In the genomic region with DNA sequence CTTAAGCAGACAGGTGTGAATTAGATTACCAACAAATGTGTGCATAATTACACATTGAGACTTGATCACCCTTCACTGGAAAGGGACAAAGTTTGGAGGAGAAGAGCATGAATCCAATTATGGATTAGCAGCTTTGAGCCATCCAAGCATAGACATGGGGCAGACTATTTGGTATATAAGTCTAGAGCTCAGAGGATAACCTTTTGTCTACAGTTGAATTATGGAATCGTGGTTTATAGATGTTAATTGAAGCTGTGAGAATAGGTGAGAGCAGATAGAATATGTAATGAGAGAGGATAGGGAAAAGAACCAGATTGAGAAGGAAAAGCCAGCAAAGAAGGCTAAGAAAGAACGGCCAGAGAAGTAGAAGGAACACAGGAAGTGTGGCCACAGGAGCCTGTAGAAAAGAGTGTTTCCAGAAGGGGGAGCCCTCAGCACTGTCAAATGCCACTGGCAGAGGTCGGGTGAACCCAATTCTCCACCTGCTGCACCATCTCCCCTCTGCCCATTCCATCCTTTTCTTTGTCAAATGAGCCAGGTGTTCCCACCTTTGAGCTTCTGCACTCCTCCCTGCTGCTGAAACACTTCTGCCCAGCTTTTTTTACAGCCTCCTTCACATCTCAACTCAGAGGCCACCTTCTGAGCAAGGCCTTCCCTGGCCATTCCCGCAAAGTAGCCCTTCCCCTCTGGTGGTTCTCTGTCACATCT, we compare ENCODE assay signal across 1 cellular context.
TF ChIP-seq lines count a peak whose summit lies in the region.

No MANE protein-coding gene starts in this region.

TF ChIP-seq in HepG2, 621 proteins besides CTCF, POLR2A, EP300 and RAD21 (continued from another document and continues in another):
- TF ChIP-seq, protein P1, sequence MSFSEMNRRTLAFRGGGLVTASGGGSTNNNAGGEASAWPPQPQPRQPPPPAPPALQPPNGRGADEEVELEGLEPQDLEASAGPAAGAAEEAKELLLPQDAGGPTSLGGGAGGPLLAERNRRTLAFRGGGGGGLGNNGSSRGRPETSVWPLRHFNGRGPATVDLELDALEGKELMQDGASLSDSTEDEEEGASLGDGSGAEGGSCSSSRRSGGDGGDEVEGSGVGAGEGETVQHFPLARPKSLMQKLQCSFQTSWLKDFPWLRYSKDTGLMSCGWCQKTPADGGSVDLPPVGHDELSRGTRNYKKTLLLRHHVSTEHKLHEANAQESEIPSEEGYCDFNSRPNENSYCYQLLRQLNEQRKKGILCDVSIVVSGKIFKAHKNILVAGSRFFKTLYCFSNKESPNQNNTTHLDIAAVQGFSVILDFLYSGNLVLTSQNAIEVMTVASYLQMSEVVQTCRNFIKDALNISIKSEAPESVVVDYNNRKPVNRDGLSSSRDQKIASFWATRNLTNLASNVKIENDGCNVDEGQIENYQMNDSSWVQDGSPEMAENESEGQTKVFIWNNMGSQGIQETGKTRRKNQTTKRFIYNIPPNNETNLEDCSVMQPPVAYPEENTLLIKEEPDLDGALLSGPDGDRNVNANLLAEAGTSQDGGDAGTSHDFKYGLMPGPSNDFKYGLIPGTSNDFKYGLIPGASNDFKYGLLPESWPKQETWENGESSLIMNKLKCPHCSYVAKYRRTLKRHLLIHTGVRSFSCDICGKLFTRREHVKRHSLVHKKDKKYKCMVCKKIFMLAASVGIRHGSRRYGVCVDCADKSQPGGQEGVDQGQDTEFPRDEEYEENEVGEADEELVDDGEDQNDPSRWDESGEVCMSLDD (CRISPR knock-in tag; IDR thresholded peaks at IDR 0.05; ENCODE audit: borderline replicate concordance) = no peak
- TF ChIP-seq RFX1 (IDR thresholded peaks at IDR 0.05) (no peak), ZNF713 (CRISPR knock-in tag; IDR thresholded peaks at IDR 0.05) (0 out of 2 replicates have a peak, but pooled peaks have one; percentile 51), AKAP8 (CRISPR knock-in tag; IDR thresholded peaks at IDR 0.05) (no peak), ZNF749 (CRISPR knock-in tag; IDR thresholded peaks at IDR 0.05; ENCODE audit: borderline replicate concordance) (no peak), U2AF2 (IDR thresholded peaks at IDR 0.05; ENCODE audit: low read depth, low read length) (no peak), JUN (CRISPR knock-in tag; IDR thresholded peaks at IDR 0.05) (no peak), SNAPC2 (CRISPR knock-in tag; IDR thresholded peaks at IDR 0.05) (0 out of 2 replicates have a peak, but pooled peaks have one; percentile 43), ZNF17 (CRISPR knock-in tag; IDR thresholded peaks at IDR 0.05) (no peak), ELF3 (CRISPR knock-in tag; IDR thresholded peaks at IDR 0.05) (peak; percentile 22; the same call in 1 of the 2 replicates), RBM22 (optimal IDR thresholded peaks at IDR 0.05; ENCODE audit: low read length) (no peak), ZFAT (CRISPR knock-in tag; conservative IDR thresholded peaks at IDR 0.05) (no peak), GFI1 (CRISPR knock-in tag; IDR thresholded peaks at IDR 0.05; ENCODE audit: borderline replicate concordance) (no peak), ZNF577 (CRISPR knock-in tag; IDR thresholded peaks at IDR 0.05; ENCODE audit: borderline replicate concordance, low read depth) (0 out of 2 replicates have a peak, but pooled peaks have one; percentile 59), TMF1 (CRISPR knock-in tag; IDR thresholded peaks at IDR 0.05; ENCODE audit: low read depth) (0 out of 2 replicates have a peak, but pooled peaks have one; percentile 38), XRCC5 (optimal IDR thresholded peaks at IDR 0.05; ENCODE audit: low read length) (peak; percentile 89), ZNF747 (CRISPR knock-in tag; IDR thresholded peaks at IDR 0.05; ENCODE audit: borderline replicate concordance) (no peak), ZNF670 (CRISPR knock-in tag; IDR thresholded peaks at IDR 0.05; ENCODE audit: borderline replicate concordance) (no peak), HOXD1 (CRISPR knock-in tag; IDR thresholded peaks at IDR 0.05) (no peak), FOSL2 (CRISPR knock-in tag; IDR thresholded peaks at IDR 0.05) (0 out of 2 replicates have a peak, but pooled peaks have one; percentile 16), MATR3 (CRISPR knock-in tag; IDR thresholded peaks at IDR 0.05) (no peak), ZNF891 (CRISPR knock-in tag; IDR thresholded peaks at IDR 0.05) (no peak), SETDB1 (CRISPR knock-in tag; IDR thresholded peaks at IDR 0.05; ENCODE audit: borderline replicate concordance) (no peak), FOXP1 (IDR thresholded peaks at IDR 0.05) (no peak), FOXP1 (CRISPR knock-in tag; IDR thresholded peaks at IDR 0.05) (no peak), MED1 (CRISPR knock-in tag; IDR thresholded peaks at IDR 0.05) (peak; percentile 54), CREB1 (IDR thresholded peaks at IDR 0.05) (no peak), CREB1 (CRISPR knock-in tag; IDR thresholded peaks at IDR 0.05) (no peak), ESRRA (CRISPR knock-in tag; IDR thresholded peaks at IDR 0.05; ENCODE audit: low read depth) (no peak), KDM5B (CRISPR knock-in tag; IDR thresholded peaks at IDR 0.05; ENCODE audit: borderline replicate concordance) (no peak), ZFX (CRISPR knock-in tag; IDR thresholded peaks at IDR 0.05; ENCODE audit: low read depth) (peak; percentile 23; the same call in 1 of the 2 replicates), SALL1 (CRISPR knock-in tag; IDR thresholded peaks at IDR 0.05) (peak; percentile 43; the same call in 1 of the 2 replicates), ZNF318 (CRISPR knock-in tag; IDR thresholded peaks at IDR 0.05) (no peak), ZC3H13 (CRISPR knock-in tag; IDR thresholded peaks at IDR 0.05) (no peak), MAF1 (CRISPR knock-in tag; IDR thresholded peaks at IDR 0.05; ENCODE audit: borderline replicate concordance) (0 out of 2 replicates have a peak, but pooled peaks have one; percentile 43), GATAD1 (CRISPR knock-in tag; IDR thresholded peaks at IDR 0.05) (0 out of 2 replicates have a peak, but pooled peaks have one; percentile 40), ZKSCAN8 (CRISPR knock-in tag; IDR thresholded peaks at IDR 0.05; ENCODE audit: borderline replicate concordance) (no peak), ZC3H4 (CRISPR knock-in tag; IDR thresholded peaks at IDR 0.05; ENCODE audit: borderline replicate concordance) (no peak), ZSCAN5A (CRISPR knock-in tag; IDR thresholded peaks at IDR 0.05; ENCODE audit: borderline replicate concordance) (0 out of 2 replicates have a peak, but pooled peaks have one; percentile 27), NR2F6 (IDR thresholded peaks at IDR 0.05) (no peak), NR2F6 (CRISPR knock-in tag; IDR thresholded peaks at IDR 0.05) (0 out of 2 replicates have a peak, but pooled peaks have one; percentile 9)
- TF ChIP-seq, protein P2, sequence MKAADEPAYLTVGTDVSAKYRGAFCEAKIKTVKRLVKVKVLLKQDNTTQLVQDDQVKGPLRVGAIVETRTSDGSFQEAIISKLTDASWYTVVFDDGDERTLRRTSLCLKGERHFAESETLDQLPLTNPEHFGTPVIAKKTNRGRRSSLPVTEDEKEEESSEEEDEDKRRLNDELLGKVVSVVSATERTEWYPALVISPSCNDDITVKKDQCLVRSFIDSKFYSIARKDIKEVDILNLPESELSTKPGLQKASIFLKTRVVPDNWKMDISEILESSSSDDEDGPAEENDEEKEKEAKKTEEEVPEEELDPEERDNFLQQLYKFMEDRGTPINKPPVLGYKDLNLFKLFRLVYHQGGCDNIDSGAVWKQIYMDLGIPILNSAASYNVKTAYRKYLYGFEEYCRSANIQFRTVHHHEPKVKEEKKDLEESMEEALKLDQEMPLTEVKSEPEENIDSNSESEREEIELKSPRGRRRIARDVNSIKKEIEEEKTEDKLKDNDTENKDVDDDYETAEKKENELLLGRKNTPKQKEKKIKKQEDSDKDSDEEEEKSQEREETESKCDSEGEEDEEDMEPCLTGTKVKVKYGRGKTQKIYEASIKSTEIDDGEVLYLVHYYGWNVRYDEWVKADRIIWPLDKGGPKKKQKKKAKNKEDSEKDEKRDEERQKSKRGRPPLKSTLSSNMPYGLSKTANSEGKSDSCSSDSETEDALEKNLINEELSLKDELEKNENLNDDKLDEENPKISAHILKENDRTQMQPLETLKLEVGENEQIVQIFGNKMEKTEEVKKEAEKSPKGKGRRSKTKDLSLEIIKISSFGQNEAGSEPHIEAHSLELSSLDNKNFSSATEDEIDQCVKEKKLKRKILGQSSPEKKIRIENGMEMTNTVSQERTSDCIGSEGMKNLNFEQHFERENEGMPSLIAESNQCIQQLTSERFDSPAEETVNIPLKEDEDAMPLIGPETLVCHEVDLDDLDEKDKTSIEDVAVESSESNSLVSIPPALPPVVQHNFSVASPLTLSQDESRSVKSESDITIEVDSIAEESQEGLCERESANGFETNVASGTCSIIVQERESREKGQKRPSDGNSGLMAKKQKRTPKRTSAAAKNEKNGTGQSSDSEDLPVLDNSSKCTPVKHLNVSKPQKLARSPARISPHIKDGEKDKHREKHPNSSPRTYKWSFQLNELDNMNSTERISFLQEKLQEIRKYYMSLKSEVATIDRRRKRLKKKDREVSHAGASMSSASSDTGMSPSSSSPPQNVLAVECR (CRISPR knock-in tag; IDR thresholded peaks at IDR 0.05; ENCODE audit: borderline replicate concordance) = peak; percentile 54; the same call in 1 of the 2 replicates
- TF ChIP-seq, protein P3, sequence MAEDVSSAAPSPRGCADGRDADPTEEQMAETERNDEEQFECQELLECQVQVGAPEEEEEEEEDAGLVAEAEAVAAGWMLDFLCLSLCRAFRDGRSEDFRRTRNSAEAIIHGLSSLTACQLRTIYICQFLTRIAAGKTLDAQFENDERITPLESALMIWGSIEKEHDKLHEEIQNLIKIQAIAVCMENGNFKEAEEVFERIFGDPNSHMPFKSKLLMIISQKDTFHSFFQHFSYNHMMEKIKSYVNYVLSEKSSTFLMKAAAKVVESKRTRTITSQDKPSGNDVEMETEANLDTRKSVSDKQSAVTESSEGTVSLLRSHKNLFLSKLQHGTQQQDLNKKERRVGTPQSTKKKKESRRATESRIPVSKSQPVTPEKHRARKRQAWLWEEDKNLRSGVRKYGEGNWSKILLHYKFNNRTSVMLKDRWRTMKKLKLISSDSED (CRISPR knock-in tag; IDR thresholded peaks at IDR 0.05) = no peak
- TF ChIP-seq, protein P4, sequence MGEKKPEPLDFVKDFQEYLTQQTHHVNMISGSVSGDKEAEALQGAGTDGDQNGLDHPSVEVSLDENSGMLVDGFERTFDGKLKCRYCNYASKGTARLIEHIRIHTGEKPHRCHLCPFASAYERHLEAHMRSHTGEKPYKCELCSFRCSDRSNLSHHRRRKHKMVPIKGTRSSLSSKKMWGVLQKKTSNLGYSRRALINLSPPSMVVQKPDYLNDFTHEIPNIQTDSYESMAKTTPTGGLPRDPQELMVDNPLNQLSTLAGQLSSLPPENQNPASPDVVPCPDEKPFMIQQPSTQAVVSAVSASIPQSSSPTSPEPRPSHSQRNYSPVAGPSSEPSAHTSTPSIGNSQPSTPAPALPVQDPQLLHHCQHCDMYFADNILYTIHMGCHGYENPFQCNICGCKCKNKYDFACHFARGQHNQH (CRISPR knock-in tag; IDR thresholded peaks at IDR 0.05) = 0 out of 2 replicates have a peak, but pooled peaks have one; percentile 48
